In the genomic region with DNA sequence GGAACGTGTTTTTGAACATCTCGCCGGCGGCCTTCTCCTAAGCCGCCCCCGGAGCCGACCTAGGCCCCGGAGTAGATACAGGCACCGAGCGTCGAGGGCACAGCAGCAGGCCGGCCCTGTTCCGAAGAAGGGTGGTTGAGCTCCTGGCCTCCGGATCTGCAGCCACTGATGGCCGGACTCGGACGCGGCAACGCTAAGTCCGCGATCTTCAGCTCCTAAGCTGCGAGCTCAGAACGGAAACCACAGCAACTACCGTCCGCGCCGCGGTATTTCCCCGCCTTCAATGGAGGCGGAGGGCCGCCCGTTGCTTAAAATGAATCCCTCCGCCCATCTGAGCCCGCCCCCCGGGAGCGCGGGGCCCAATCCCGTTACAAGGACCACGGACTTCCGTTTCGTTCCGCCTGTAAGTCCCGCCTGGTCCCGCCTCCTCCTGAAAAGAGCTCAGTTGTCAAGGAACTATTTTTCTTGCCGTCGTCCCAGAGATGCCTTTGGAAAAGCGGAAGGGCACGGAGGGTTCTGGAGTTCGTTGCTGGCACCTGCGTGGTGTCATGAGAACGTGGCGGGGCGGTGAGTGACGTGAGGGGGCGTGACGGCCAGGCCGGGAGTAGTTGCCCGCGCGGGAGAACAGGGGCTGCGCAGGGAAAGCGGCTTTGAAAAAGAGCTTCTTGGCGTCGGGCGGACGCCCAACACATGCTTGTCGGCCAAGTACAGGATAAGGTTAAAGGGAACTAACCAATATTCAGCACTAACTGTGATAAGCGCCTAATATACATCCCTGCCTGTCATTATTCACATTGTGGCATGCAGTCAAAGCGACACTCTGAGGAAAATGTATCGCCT, we compare ENCODE assay signal across 8 cellular contexts. TPM values are rescaled to one million over a fixed set of nuclear protein-coding genes. Genes with fewer than 3 reads are reported as not detected.
DNase-seq lines count a peak whose midpoint lies in the region; ATAC-seq and TF ChIP-seq lines count a peak whose summit lies in the region.

A gene (minus strand): TSS at position 285 of the 840 bp plus-strand sequence. CDS start 266 bp downstream, at position 19.

- peak within 1 kb of the TSS; percentile 87 for H3K27ac Mint-ChIP-seq in activated naive CD8-positive, alpha-beta T cell

- peak; percentile 95 for DNase-seq in GM10248 (ENCODE audit: extremely low spot score)
- DNase-seq in NCI-H1105 (lab: John Stamatoyannopoulos, UW), result peak; percentile 95
- peak; percentile 100 for DNase-seq in SKM-1 treated with dmso at 0.1 percent for 144 hours (lab: John Stamatoyannopoulos, UW; ENCODE audit: unreplicated experiment)
- DNase-seq in glomerular endothelial cell (ENCODE audit: extremely low read depth, low read depth, low spot score), result peak; percentile 99
- DNase-seq in occipital lobe (lab: John Stamatoyannopoulos, UW), result peak; percentile 96

- H3K9me3 Mint-ChIP-seq in activated naive CD8-positive, alpha-beta T cell (ENCODE audit: low read depth), result no peaks in the 10 kb centered on the region

- H3K36me3 Mint-ChIP-seq in activated naive CD8-positive, alpha-beta T cell, result no peaks in the 10 kb centered on the region

- POLR2A ChIA-PET in GM10248 (lab: Yijun Ruan, JAX), result interaction anchor here (0.7 to 1.2 kb wide), 8 partner anchors 10 to 394 kb away, joined by 3 to 6 read pairs (median 3); a partner anchor contains a TSS

- peak within 1 kb of the TSS; percentile 75 for H3K27ac ChIP-seq in temporal lobe (ENCODE audit: low read depth, low read length)

- peak within 1 kb of the TSS; percentile 90 for H3K4me3 Mint-ChIP-seq in activated naive CD8-positive, alpha-beta T cell

- CTCF ChIA-PET in GM10248 (lab: Yijun Ruan, JAX), result interaction anchor here (1.2 to 2.5 kb wide), 5 partner anchors 8 to 55 kb away, joined by 4 to 6 read pairs (median 5); no protein-coding TSS in a partner anchor

- no peak for TF ChIP-seq CTCF in GM10248 (IDR thresholded peaks at IDR 0.05; ENCODE audit: control extremely low read depth, extremely low read depth, low read depth, missing control alignments)

- peak; percentile 86 for ATAC-seq in HG02623 (IDR thresholded peaks at IDR 0.05; ENCODE audit: unreplicated experiment)

- peaks cover 42% of the 10 kb centered on the region for H3K4me1 Mint-ChIP-seq in activated naive CD8-positive, alpha-beta T cell (ENCODE audit: low read depth)

- no peaks in the 10 kb centered on the region for H3K27me3 Mint-ChIP-seq in activated naive CD8-positive, alpha-beta T cell

RNA-seq across cellular contexts. Expression of the gene that starts here (rescaled TPM):
- 58.1 and 71.5 TPM in 2 replicates for total RNA-seq in glomerular endothelial cell
- 82.8 TPM for total RNA-seq in occipital lobe
- total RNA-seq in temporal lobe, result 67.6 TPM

Comparison
In these comparisons a context has a peak if more than half of its experiments do, and no peak if none do; other contexts are left out.
1. Peak in every context shown above with its lines: DNase-seq, ATAC-seq and H3K27ac ChIP-seq.